ENCODE assay signal across 8 cellular contexts in genomic region chr15:45587861-45588170, GRCh38. TPM values are rescaled to one million over a fixed set of nuclear protein-coding genes. Genes with fewer than 3 reads are reported as not detected.
DNase-seq lines count a peak whose midpoint lies in the region; ATAC-seq and TF ChIP-seq lines count a peak whose summit lies in the region.

No MANE protein-coding gene starts in this region.

- H3K27me3 ChIP-seq in right lobe of liver: no peaks in the 10 kb centered on the region
- H3K27me3 ChIP-seq in tibial artery: no peaks in the 10 kb centered on the region

- H3K9me3 ChIP-seq in right lobe of liver (no peaks in the 10 kb centered on the region), tibial artery (no peaks in the 10 kb centered on the region)

- H3K4me1 Mint-ChIP-seq in activated CD8-positive, alpha-beta memory T cell treated with anti-CD3 and anti-CD28 coated beads, Interleukin-2, amount 10 ng/mL, durations not matched to agents 7 days and 5 days: peaks cover 36% of the 10 kb centered on the region

- H3K27me3 Mint-ChIP-seq in activated CD8-positive, alpha-beta memory T cell treated with anti-CD3 and anti-CD28 coated beads, Interleukin-2, amount 10 ng/mL, durations not matched to agents 7 days and 5 days: peaks cover under 1% of the 10 kb centered on the region

- H3K9me3 Mint-ChIP-seq in activated CD8-positive, alpha-beta memory T cell treated with anti-CD3 and anti-CD28 coated beads, Interleukin-2, amount 10 ng/mL, durations not matched to agents 7 days and 5 days (ENCODE audit: low read depth): no peaks in the 10 kb centered on the region

- TF ChIP-seq POLR2A in right lobe of liver (IDR thresholded peaks at IDR 0.05): no peak

- H3K4me1 ChIP-seq in right lobe of liver (peaks cover 0 to 23% (median 5%) of the 10 kb centered on the region in 4 donors), tibial artery (peaks cover 0 to 45% (median 24%) of the 10 kb centered on the region in 4 donors)

- intact Hi-C loops in right lobe of liver (cut with DNase I) (no loop called here), tibial artery (cut with DNase I; ENCODE audit: low total_unique reads) (loop anchor here (5.0 kb wide), 1 partner anchor 44 kb away; no protein-coding TSS in a partner anchor)

- H3K36me3 ChIP-seq in right lobe of liver (no peaks in the 10 kb centered on the region), tibial artery (no peaks in the 10 kb centered on the region)

- in situ Hi-C loops in astrocyte of the spinal cord (cut with HindIII; ENCODE audit: low sequenced_read_pairs): no loop called here

- peaks cover 2% of the 10 kb centered on the region for H3K36me3 Mint-ChIP-seq in activated CD8-positive, alpha-beta memory T cell treated with anti-CD3 and anti-CD28 coated beads, Interleukin-2, amount 10 ng/mL, durations not matched to agents 7 days and 5 days

- CTCF ChIA-PET in activated CD8-positive, alpha-beta memory T cell treated with anti-CD3 and anti-CD28 coated beads, Interleukin-2, amount 10 ng/mL, durations not matched to agents 7 days and 5 days (lab: Charles Lee): interaction anchor here (0.8 to 4.9 kb wide), 11 partner anchors 14 to 185 kb away, joined by 3 to 45 read pairs (median 9); a partner anchor contains a TSS

- peak overlapping the region; percentile 98 for H3K4me3 Mint-ChIP-seq in activated CD8-positive, alpha-beta memory T cell treated with anti-CD3 and anti-CD28 coated beads, Interleukin-2, amount 10 ng/mL, durations not matched to agents 7 days and 5 days

- H3K27ac Mint-ChIP-seq in activated CD8-positive, alpha-beta memory T cell treated with anti-CD3 and anti-CD28 coated beads, Interleukin-2, amount 10 ng/mL, durations not matched to agents 7 days and 5 days: peak overlapping the region; percentile 100

- H3K27ac ChIP-seq in right lobe of liver (peak overlapping the region; percentile 97 to 98 (median 97)), tibial artery (peak overlapping the region; percentile 92 to 96)

- ATAC-seq in activated CD8-positive, alpha-beta memory T cell treated with anti-CD3 and anti-CD28 coated beads, Interleukin-2, amount 10 ng/mL, durations not matched to agents 7 days and 5 days: no peak
- ATAC-seq in right lobe of liver (no peak), GM21737 (IDR thresholded peaks at IDR 0.05; ENCODE audit: unreplicated experiment) (no peak)

- DNase-seq in activated CD8-positive, alpha-beta memory T cell treated with anti-CD3 and anti-CD28 coated beads, Interleukin-2, amount 10 ng/mL, durations not matched to agents 7 days and 5 days: no peak
- no peak for DNase-seq in activated CD8-positive, alpha-beta memory T cell treated with anti-CD3 and anti-CD28 coated beads, Interleukin-2, amount 50 U/mL, for 48 hours
- no peak for DNase-seq in astrocyte of the spinal cord (ENCODE audit: low read depth, low spot score)
- DNase-seq in right lobe of liver: no peak
- DNase-seq in tibial artery: no peak
- DNase-seq in pons (ENCODE audit: low spot score): no peak
- no peak for DNase-seq in ecto neural progenitor cell (ENCODE audit: low spot score)

- WGBS in right lobe of liver (ENCODE audit: insufficient coverage, low coverage, low lambda C conversion rate, missing lambda C conversion rate): 0% methylated on average over 4 of the region's 4 CpGs

- no peak for TF ChIP-seq CTCF in astrocyte of the spinal cord (IDR thresholded peaks at IDR 0.05; ENCODE audit: low read depth, low read length)
- TF ChIP-seq CTCF in right lobe of liver (IDR thresholded peaks at IDR 0.05): no peak
- no peak for TF ChIP-seq CTCF in tibial artery (IDR thresholded peaks at IDR 0.05)

- H3K4me3 ChIP-seq in astrocyte of the spinal cord (ENCODE audit: low read depth, low read length): peak overlapping the region; percentile 96
- H3K4me3 ChIP-seq in right lobe of liver: peak overlapping the region; percentile 53 to 85 (median 74)
- H3K4me3 ChIP-seq in tibial artery: peak overlapping the region; percentile 72 to 75

RNA-seq across cellular contexts. Expression of gene BLOC1S6, which starts 0.6 kb away (rescaled TPM):
- total RNA-seq in activated CD8-positive, alpha-beta memory T cell treated with anti-CD3 and anti-CD28 coated beads, Interleukin-2, amount 10 ng/mL, durations not matched to agents 7 days and 5 days: 10 to 100 TPM; 33.6 to 35.7 TPM
- 10 to 100 TPM; 15.9 to 33.7 (median 24.3) TPM for total RNA-seq in right lobe of liver

RNA-seq across cellular contexts. Expression of gene SQOR, which starts 47.0 kb away (rescaled TPM):
- 10 to 100 TPM; 79.8 to 86.4 TPM for total RNA-seq in activated CD8-positive, alpha-beta memory T cell treated with anti-CD3 and anti-CD28 coated beads, Interleukin-2, amount 10 ng/mL, durations not matched to agents 7 days and 5 days
- total RNA-seq in right lobe of liver: 10 to 100 TPM; 34.2 to 77.7 (median 49.1) TPM
